Comparison of ENCODE assay signal across 7 cellular contexts in genomic region chr1:202627036-202627435, GRCh38.
DNase-seq lines count a peak whose midpoint lies in the region; ATAC-seq and TF ChIP-seq lines count a peak whose summit lies in the region.
"Not testable (repeated sequence)": the region's sequence is repeated elsewhere in the genome, so short reads cannot be mapped to it uniquely, and the experiment has no call there.

No MANE protein-coding gene starts in this region.

- not testable (repeated sequence) for H3K27ac ChIP-seq in neural cell (ENCODE audit: low read length)

- H3K9me3 ChIP-seq in NT2/D1 (ENCODE audit: insufficient read depth, low read length); neural cell (ENCODE audit: low read length): not testable (repeated sequence)

- DNase-seq in DMS79 (lab: John Stamatoyannopoulos, UW): peak; percentile 49
- peak; percentile 72 for DNase-seq in NB4 (ENCODE audit: low read depth)
- DNase-seq in NCI-H2107 treated with DMSO at 0.1 percent for 48 hours (lab: John Stamatoyannopoulos, UW; ENCODE audit: unreplicated experiment): peak; percentile 80
- not testable (repeated sequence) for DNase-seq in NT2/D1 (ENCODE audit: low read depth, low spot score)
- DNase-seq in dermis blood vessel endothelial cell: peak; percentile 7
- DNase-seq in left ventricle myocardium superior: peak; percentile 43

- H3K4me2 ChIP-seq in neural cell (ENCODE audit: low read length): not testable (repeated sequence)

- not testable (repeated sequence) for H3K4me3 ChIP-seq in NB4 (ENCODE audit: low read depth, low read length); NT2/D1 (ENCODE audit: insufficient read length, low read depth); neural cell (ENCODE audit: low read length)

- not testable (repeated sequence) for TF ChIP-seq EP300 in neural cell (conservative IDR thresholded peaks at IDR 0.05; ENCODE audit: poor library complexity, severe bottlenecking)

- not testable (repeated sequence) for H3K9me2 ChIP-seq in neural cell (ENCODE audit: insufficient read depth, low read length)

- intact Hi-C loops in left ventricle myocardium superior (cut with micrococcal nuclease): not testable (repeated sequence)

- not testable (repeated sequence) for TF ChIP-seq CTCF in NB4 (IDR thresholded peaks at IDR 0.05; ENCODE audit: low read depth, low read length); neural cell (IDR thresholded peaks at IDR 0.05; ENCODE audit: poor library complexity, severe bottlenecking)

- not testable (repeated sequence) for TF ChIP-seq POLR2A in NB4 (IDR thresholded peaks at IDR 0.05; ENCODE audit: extremely low read depth, insufficient read length)

- H2AFZ ChIP-seq in neural cell (ENCODE audit: low read depth, low read length): not testable (repeated sequence)

- not testable (repeated sequence) for H3K79me2 ChIP-seq in neural cell (replicated peaks; ENCODE audit: insufficient read depth, low read length)

- H3F3A ChIP-seq in neural cell (ENCODE audit: insufficient read depth, low read length, poor library complexity, severe bottlenecking): not testable (repeated sequence)

- H3K27me3 ChIP-seq in NT2/D1 (ENCODE audit: insufficient read depth, insufficient read length); neural cell (ENCODE audit: insufficient read depth, low read depth, low read length): not testable (repeated sequence)

- peaks cover 22% of the 10 kb centered on the region for H3K4me1 ChIP-seq in NT2/D1 (ENCODE audit: insufficient read depth, insufficient read length)

- TF ChIP-seq RAD21 in neural cell (conservative IDR thresholded peaks at IDR 0.05): not testable (repeated sequence)

- H4K20me1 ChIP-seq in neural cell (ENCODE audit: insufficient read depth): not testable (repeated sequence)

- H3K36me3 ChIP-seq in NT2/D1 (ENCODE audit: insufficient read depth, insufficient read length, low read length); neural cell (ENCODE audit: insufficient read depth, low read length): not testable (repeated sequence)

- ATAC-seq in left ventricle myocardium superior: peak; percentile 3

- H3K9ac ChIP-seq in NT2/D1 (ENCODE audit: insufficient read length, low read depth): peak overlapping the region; percentile 25
- H3K9ac ChIP-seq in neural cell (ENCODE audit: low read length): not testable (repeated sequence)

TF ChIP-seq in neural cell, 6 proteins besides CTCF, POLR2A, EP300 and RAD21:
- TF ChIP-seq POLR2AphosphoS5 (IDR thresholded peaks at IDR 0.05): peak; percentile 21
